27 cellular contexts compared by ENCODE assay signal in genomic region chr6:57138026-57138425, GRCh38.
"Had no signal": no experiment of that assay in that cellular context is flagged by ENCODE, and none has a peak within 500 bp of the region (broad histone marks: within the 10 kb centered on the region; RNA-seq: fewer than 3 reads in every experiment).

No MANE protein-coding gene starts in this region.

- H3K4me3 ChIP-seq: neural progenitor cell, ovary, psoas muscle, right lobe of liver, sigmoid colon, suprapubic skin, testis, tibial artery, transverse colon, upper lobe of right lung, uterus had no signal

- H3K27me3 Mint-ChIP-seq: naive thymus-derived CD8-positive, alpha-beta T cell; progenitor cell of endocrine pancreas; stimulated activated memory B cell treated with anti-CD40 and anti-IgM and Interleukin-4, amounts not matched to agents 10 μg/mL and 1 μg/mL and 100 μg/mL, for 72 hours; stimulated activated naive CD8-positive, alpha-beta T cell treated with anti-CD3 and anti-CD28 coated beads, Interleukin-15, amount 100 ng/mL, for 72 hours; type B pancreatic cell had no signal

- H3K4me1 Mint-ChIP-seq: naive thymus-derived CD8-positive, alpha-beta T cell; neural progenitor cell; stimulated activated memory B cell treated with anti-CD40 and anti-IgM and Interleukin-4, amounts not matched to agents 10 μg/mL and 1 μg/mL and 100 μg/mL, for 72 hours had no signal

- H3K27ac ChIP-seq: neural progenitor cell, ovary, parathyroid adenoma, psoas muscle, right lobe of liver, sigmoid colon, suprapubic skin, testis, tibial artery, transverse colon, upper lobe of right lung, uterus had no signal

- H3K4me3 Mint-ChIP-seq: naive thymus-derived CD8-positive, alpha-beta T cell; neural progenitor cell; stimulated activated memory B cell treated with anti-CD40 and anti-IgM and Interleukin-4, amounts not matched to agents 10 μg/mL and 1 μg/mL and 100 μg/mL, for 72 hours; stimulated activated naive CD8-positive, alpha-beta T cell treated with anti-CD3 and anti-CD28 coated beads, Interleukin-15, amount 100 ng/mL, for 72 hours; type B pancreatic cell had no signal

- DNase-seq: occipital lobe; ovary; psoas muscle; right lobe of liver; sigmoid colon; small intestine; stimulated activated CD4-positive, alpha-beta T cell treated with anti-CD3 and anti-CD28 coated beads, Interleukin-15, amount 100 ng/mL, for 24 hours; stimulated activated CD4-positive, alpha-beta T cell treated with anti-CD3 and anti-CD28 coated beads, Interleukin-2, amount 100 ng/mL, for 24 hours; stimulated activated CD4-positive, alpha-beta T cell treated with anti-CD3 and anti-CD28 coated beads, Interleukin-2, amount 100 ng/mL, for 48 hours; stimulated activated CD4-positive, alpha-beta T cell treated with anti-CD3 and anti-CD28 coated beads, Interleukin-4, amount 100 ng/mL, for 24 hours; stimulated activated naive CD4-positive, alpha-beta T cell; stimulated activated naive CD8-positive, alpha-beta T cell treated with anti-CD3 and anti-CD28 coated beads, Interleukin-15, Interleukin-2, amounts not matched to agents 100 U/mL and 50 U/mL, for 24 hours; substantia nigra; testis; tibial artery; transverse colon; upper lobe of right lung; uterus had no signal

- H3K9me3 ChIP-seq: ovary, psoas muscle, right lobe of liver, sigmoid colon, suprapubic skin, testis, tibial artery, transverse colon, upper lobe of right lung, uterus had no signal

- H3K9me3 Mint-ChIP-seq: neural progenitor cell; stimulated activated naive CD8-positive, alpha-beta T cell treated with anti-CD3 and anti-CD28 coated beads, Interleukin-15, amount 100 ng/mL, for 72 hours; type B pancreatic cell had no signal

- ATAC-seq: naive thymus-derived CD8-positive, alpha-beta T cell; psoas muscle; right cardiac atrium; right lobe of liver; stimulated activated memory B cell treated with anti-CD40 and anti-IgM and Interleukin-4, amounts not matched to agents 10 μg/mL and 1 μg/mL and 100 μg/mL, for 72 hours; upper lobe of right lung had no signal

- H3K27ac Mint-ChIP-seq: naive thymus-derived CD8-positive, alpha-beta T cell; neural progenitor cell; progenitor cell of endocrine pancreas; stimulated activated memory B cell treated with anti-CD40 and anti-IgM and Interleukin-4, amounts not matched to agents 10 μg/mL and 1 μg/mL and 100 μg/mL, for 72 hours; stimulated activated naive CD8-positive, alpha-beta T cell treated with anti-CD3 and anti-CD28 coated beads, Interleukin-15, amount 100 ng/mL, for 72 hours; type B pancreatic cell had no signal

- H3K36me3 ChIP-seq: ovary, uterus had no signal

- H3K27me3 ChIP-seq: neural progenitor cell, ovary, right lobe of liver, sigmoid colon, suprapubic skin, testis, tibial artery, transverse colon, upper lobe of right lung, uterus had no signal

- H3K4me1 ChIP-seq: neural progenitor cell, parathyroid adenoma, psoas muscle, right lobe of liver, sigmoid colon, suprapubic skin, testis, tibial artery, transverse colon, upper lobe of right lung, uterus had no signal
